8 cellular contexts compared by ENCODE assay signal in genomic region chr19:49983645-49984229, GRCh38. TPM values are rescaled to one million over a fixed set of nuclear protein-coding genes. Genes with fewer than 3 reads are reported as not detected.
DNase-seq lines count a peak whose midpoint lies in the region; ATAC-seq and TF ChIP-seq lines count a peak whose summit lies in the region.

No MANE protein-coding gene starts in this region.

- no peak for TF ChIP-seq POLR2A in vagina (IDR thresholded peaks at IDR 0.05)

- no peak overlapping the region for H3K4me3 Mint-ChIP-seq in CD4-positive, alpha-beta memory T cell
- H3K4me3 Mint-ChIP-seq in activated T-cell treated with anti-CD3 and anti-CD28 coated beads, Interleukin-2, amount 50 U/mL, for 72 hours, result no peak overlapping the region

- DNase-seq in CD4-positive, alpha-beta memory T cell, result peak; percentile 68 to 75 (median 72)
- DNase-seq in HT1080 (ENCODE audit: low read depth), result peak; percentile 46
- DNase-seq in Panc1 (ENCODE audit: low read depth, low spot score), result peak; percentile 20
- peak; percentile 78 to 83 for DNase-seq in activated T-cell treated with anti-CD3 and anti-CD28 coated beads, Interleukin-2, amount 50 U/mL, for 72 hours
- DNase-seq in foreskin melanocyte, result peak; percentile 24
- DNase-seq in pons (ENCODE audit: low spot score), result peak; percentile 49
- no peak for DNase-seq in vagina (ENCODE audit: extremely low spot score in 2 of 2)

- H3K4me3 ChIP-seq in CD4-positive, alpha-beta memory T cell (ENCODE audit: low read length in 2 of 2), result no peak overlapping the region
- H3K4me3 ChIP-seq in Panc1 (ENCODE audit: low read depth in 2 of 2, low read length in 2 of 2) (no peak overlapping the region), vagina (no peak overlapping the region)

- H3K9me3 ChIP-seq in CD4-positive, alpha-beta memory T cell (ENCODE audit: control insufficient read depth in 1 of 2, low read length in 2 of 2), result no peaks in the 10 kb centered on the region
- H3K9me3 ChIP-seq in Panc1 (ENCODE audit: control insufficient read depth, insufficient read depth, low read depth, low read length) (no peaks in the 10 kb centered on the region), vagina (no peaks in the 10 kb centered on the region)

- no peaks in the 10 kb centered on the region for H3K27me3 Mint-ChIP-seq in CD4-positive, alpha-beta memory T cell
- H3K27me3 Mint-ChIP-seq in activated T-cell treated with anti-CD3 and anti-CD28 coated beads, Interleukin-2, amount 50 U/mL, for 72 hours (ENCODE audit: low read depth), result no peaks in the 10 kb centered on the region

- peaks cover 0 to 10% (median 6%) of the 10 kb centered on the region in 4 donors for H3K4me1 Mint-ChIP-seq in CD4-positive, alpha-beta memory T cell
- peaks cover 28% of the 10 kb centered on the region for H3K4me1 Mint-ChIP-seq in activated T-cell treated with anti-CD3 and anti-CD28 coated beads, Interleukin-2, amount 50 U/mL, for 72 hours (ENCODE audit: low read depth)

- H3K36me3 ChIP-seq in CD4-positive, alpha-beta memory T cell (ENCODE audit: insufficient read depth, low read length), result peaks cover 27% of the 10 kb centered on the region
- no peaks in the 10 kb centered on the region for H3K36me3 ChIP-seq in Panc1 (ENCODE audit: control insufficient read depth, insufficient read depth, low read length)
- H3K36me3 ChIP-seq in vagina, result peaks cover 0 to 42% of the 10 kb centered on the region in 2 donors

- peak overlapping the region in 2 of 7 donors; percentile 40 to 68 for H3K27ac Mint-ChIP-seq in CD4-positive, alpha-beta memory T cell
- H3K27ac Mint-ChIP-seq in activated T-cell treated with anti-CD3 and anti-CD28 coated beads, Interleukin-2, amount 50 U/mL, for 72 hours, result no peak overlapping the region

- intact Hi-C loops in CD4-positive, alpha-beta memory T cell (cut with micrococcal nuclease), result loop anchor here (1.0 kb wide), 2 partner anchors 46 to 303 kb away; no protein-coding TSS in a partner anchor
- intact Hi-C loops in Panc1 (cut with micrococcal nuclease; ENCODE audit: unreplicated experiment), result loop anchor here (2.0 kb wide), 1 partner anchor 47 kb away; no protein-coding TSS in a partner anchor
- intact Hi-C loops in vagina (cut with DNase I), result loop anchor here (5.0 kb wide), 1 partner anchor 46 kb away; no protein-coding TSS in a partner anchor

- POLR2A ChIA-PET in CD4-positive, alpha-beta memory T cell (lab: Charles Lee; ENCODE audit: partially characterized antibody), result interaction anchor here (0.9 kb wide), 1 partner anchor 89 kb away, joined by 3 read pairs; no protein-coding TSS in a partner anchor
- POLR2A ChIA-PET in Panc1 (lab: Charles Lee), result no interaction called here

- in situ Hi-C loops in Panc1 (cut with HindIII; ENCODE audit: low pct_unique_long_range_greater_than_20kb, low sequenced_read_pairs), result no loop called here

- ATAC-seq in Panc1 (peak; percentile 80), GM19397 (IDR thresholded peaks at IDR 0.05; ENCODE audit: unreplicated experiment) (no peak)
- ATAC-seq in activated T-cell treated with anti-CD3 and anti-CD28 coated beads, Interleukin-2, amount 50 U/mL, for 72 hours (replicated peaks in 1 of 2), result peak; percentile 66 to 68

- BruUV-seq in Panc1 (replicated peaks; lab: Mats Ljungman, UMichigan), result no TSS peak

- H3K9me3 Mint-ChIP-seq in CD4-positive, alpha-beta memory T cell, result peaks cover 0 to 2% (median 0%) of the 10 kb centered on the region in 8 donors
- no peaks in the 10 kb centered on the region for H3K9me3 Mint-ChIP-seq in activated T-cell treated with anti-CD3 and anti-CD28 coated beads, Interleukin-2, amount 50 U/mL, for 72 hours

- H3K27me3 ChIP-seq in CD4-positive, alpha-beta memory T cell (ENCODE audit: insufficient read depth, low read length), result no peaks in the 10 kb centered on the region
- no peaks in the 10 kb centered on the region for H3K27me3 ChIP-seq in Panc1 (ENCODE audit: control insufficient read depth, insufficient read depth, low read length)
- H3K27me3 ChIP-seq in vagina, result no peaks in the 10 kb centered on the region

- CTCF ChIA-PET in CD4-positive, alpha-beta memory T cell (lab: Charles Lee; ENCODE audit: partially characterized antibody), result interaction anchor here (0.6 to 6.1 kb wide), 5 partner anchors 10 to 56 kb away, joined by 3 to 37 read pairs (median 4); no protein-coding TSS in a partner anchor
- CTCF ChIA-PET in Panc1 (lab: Charles Lee), result no interaction called here

- H3K4me1 ChIP-seq in CD4-positive, alpha-beta memory T cell (ENCODE audit: insufficient read depth, low read length), result no peaks in the 10 kb centered on the region
- H3K4me1 ChIP-seq in Panc1 (ENCODE audit: control insufficient read depth, insufficient read depth, low read length), result no peaks in the 10 kb centered on the region
- H3K4me1 ChIP-seq in vagina, result no peaks in the 10 kb centered on the region

- peaks cover 34 to 58% of the 10 kb centered on the region in 2 donors for H3K36me3 Mint-ChIP-seq in CD4-positive, alpha-beta memory T cell
- H3K36me3 Mint-ChIP-seq in activated T-cell treated with anti-CD3 and anti-CD28 coated beads, Interleukin-2, amount 50 U/mL, for 72 hours (ENCODE audit: insufficient read depth in 2 of 2), result peaks cover 8 to 11% of the 10 kb centered on the region in 2 donors

- H3K27ac ChIP-seq in CD4-positive, alpha-beta memory T cell (ENCODE audit: low read depth, low read length), result no peak overlapping the region
- H3K27ac ChIP-seq in Panc1 (ENCODE audit: low read length), result no peak overlapping the region
- no peak overlapping the region for H3K27ac ChIP-seq in vagina

- peak; percentile 89 for TF ChIP-seq CTCF in Panc1 (IDR thresholded peaks at IDR 0.05)
- TF ChIP-seq CTCF in vagina (IDR thresholded peaks at IDR 0.05), result peak; percentile 53 to 59 (median 57)

RNA-seq across cellular contexts. Expression of gene SIGLEC11, which starts 22.8 kb away (rescaled TPM):
- total RNA-seq in CD4-positive, alpha-beta memory T cell, result not detected
- not detected for polyA plus RNA-seq in CD4-positive, alpha-beta memory T cell
- total RNA-seq in HT1080 (2014; rRNA removed; shearing (Covaris generic)), result not detected in 2 replicates
- polyA plus RNA-seq in HT1080 (2015; cell fraction: cytosol; rRNA removed), result not detected in 2 replicates
- polyA plus RNA-seq in HT1080 (2015; cell fraction: nucleus; rRNA removed), result not detected in 2 replicates
- total RNA-seq in Panc1 (2021; ENCODE audit: unreplicated experiment), result not detected
- polyA plus RNA-seq in Panc1 (2012; ENCODE audit: insufficient read length), result not detected
- not detected for total RNA-seq in activated T-cell treated with anti-CD3 and anti-CD28 coated beads, Interleukin-2, amount 50 U/mL, for 72 hours
- total RNA-seq in vagina, result 4.4 TPM

RNA-seq across cellular contexts. Expression of gene VRK3, which starts 41.4 kb away (rescaled TPM):
- 100 to 1,000 TPM; 109 to 114 TPM for total RNA-seq in CD4-positive, alpha-beta memory T cell
- 100 to 1,000 TPM in 1 of 2 donors, 10 to 100 TPM in 1; 85.8 to 106 TPM for polyA plus RNA-seq in CD4-positive, alpha-beta memory T cell
- total RNA-seq in HT1080 (2014; rRNA removed; shearing (Covaris generic)), result 18.9 and 20.9 TPM in 2 replicates
- 29.7 and 33.7 TPM in 2 replicates for polyA plus RNA-seq in HT1080 (2015; cell fraction: cytosol; rRNA removed)
- 31.1 and 36.0 TPM in 2 replicates for polyA plus RNA-seq in HT1080 (2015; cell fraction: nucleus; rRNA removed)
- 32.6 TPM for total RNA-seq in Panc1 (2021; ENCODE audit: unreplicated experiment)
- 20.2 TPM for polyA plus RNA-seq in Panc1 (2012; ENCODE audit: insufficient read length)
- 10 to 100 TPM; 59.7 to 65.5 TPM for total RNA-seq in activated T-cell treated with anti-CD3 and anti-CD28 coated beads, Interleukin-2, amount 50 U/mL, for 72 hours
- total RNA-seq in vagina, result 34.9 TPM

RNA-seq across cellular contexts. Expression of gene ZNF473, which starts 42.1 kb away (rescaled TPM):
- 1 to 10 TPM; 8.8 to 9.0 TPM for total RNA-seq in CD4-positive, alpha-beta memory T cell
- polyA plus RNA-seq in CD4-positive, alpha-beta memory T cell, result 1 to 10 TPM; 2.0 to 5.1 TPM
- total RNA-seq in HT1080 (2014; rRNA removed; shearing (Covaris generic)), result 10.1 and 10.4 TPM in 2 replicates
- polyA plus RNA-seq in HT1080 (2015; cell fraction: cytosol; rRNA removed), result 7.2 and 8.5 TPM in 2 replicates
- 11.5 and 16.8 TPM in 2 replicates for polyA plus RNA-seq in HT1080 (2015; cell fraction: nucleus; rRNA removed)
- total RNA-seq in Panc1 (2021; ENCODE audit: unreplicated experiment), result 11.7 TPM
- 6.6 TPM for polyA plus RNA-seq in Panc1 (2012; ENCODE audit: insufficient read length)
- 10 to 100 TPM; 13.2 to 19.7 TPM for total RNA-seq in activated T-cell treated with anti-CD3 and anti-CD28 coated beads, Interleukin-2, amount 50 U/mL, for 72 hours
- total RNA-seq in vagina, result 11.5 TPM

RNA-seq across cellular contexts. Expression of gene NUP62, which starts 54.4 kb away (rescaled TPM):
- total RNA-seq in CD4-positive, alpha-beta memory T cell, result 10 to 100 TPM; 65.2 to 68.2 TPM
- 10 to 100 TPM; 43.3 to 71.0 TPM for polyA plus RNA-seq in CD4-positive, alpha-beta memory T cell
- 72.9 and 91.9 TPM in 2 replicates for total RNA-seq in HT1080 (2014; rRNA removed; shearing (Covaris generic))
- 47.2 and 53.1 TPM in 2 replicates for polyA plus RNA-seq in HT1080 (2015; cell fraction: cytosol; rRNA removed)
- 60.0 and 68.1 TPM in 2 replicates for polyA plus RNA-seq in HT1080 (2015; cell fraction: nucleus; rRNA removed)
- total RNA-seq in Panc1 (2021; ENCODE audit: unreplicated experiment) (54.6 TPM), vagina (38.5 TPM)
- polyA plus RNA-seq in Panc1 (2012; ENCODE audit: insufficient read length), result 46.8 TPM
- 100 to 1,000 TPM; 135 to 139 TPM for total RNA-seq in activated T-cell treated with anti-CD3 and anti-CD28 coated beads, Interleukin-2, amount 50 U/mL, for 72 hours

RNA-seq across cellular contexts. Expression of gene ATF5, which starts 54.7 kb away (rescaled TPM):
- 1 to 10 TPM; 7.9 to 8.3 TPM for total RNA-seq in CD4-positive, alpha-beta memory T cell
- polyA plus RNA-seq in CD4-positive, alpha-beta memory T cell, result 1 to 10 TPM; 1.8 to 2.3 TPM
- 13.6 and 17.4 TPM in 2 replicates for total RNA-seq in HT1080 (2014; rRNA removed; shearing (Covaris generic))
- 11.9 and 13.2 TPM in 2 replicates for polyA plus RNA-seq in HT1080 (2015; cell fraction: cytosol; rRNA removed)
- 9.2 and 10.3 TPM in 2 replicates for polyA plus RNA-seq in HT1080 (2015; cell fraction: nucleus; rRNA removed)
- 104 TPM for total RNA-seq in Panc1 (2021; ENCODE audit: unreplicated experiment)
- polyA plus RNA-seq in Panc1 (2012; ENCODE audit: insufficient read length), result 115 TPM
- total RNA-seq in activated T-cell treated with anti-CD3 and anti-CD28 coated beads, Interleukin-2, amount 50 U/mL, for 72 hours, result 10 to 100 TPM; 52.3 to 73.6 TPM
- 5.6 TPM for total RNA-seq in vagina

Comparison
In these comparisons a context has a peak if more than half of its experiments do, and no peak if none do; other contexts are left out.
1. DNase-seq: peak in CD4-positive, alpha-beta memory T cell (5 of 5), HT1080 (single experiment), Panc1 (single experiment), activated T-cell treated with anti-CD3 and anti-CD28 coated beads, Interleukin-2, amount 50 U/mL, for 72 hours (2 of 2), foreskin melanocyte (single experiment) and pons (single experiment); none in vagina (0 of 2).